In genomic region chr20:57395111-57395959, GRCh38 we compare ENCODE assay signal across 8 cellular contexts. TPM values are rescaled to one million over a fixed set of nuclear protein-coding genes. Genes with fewer than 3 reads are reported as not detected.
DNase-seq lines count a peak whose midpoint lies in the region; TF ChIP-seq lines count a peak whose summit lies in the region.

No MANE protein-coding gene starts in this region.

- H3K4me2 ChIP-seq in SK-N-SH (peak overlapping the region; percentile 38; the same call in 1 of the 2 replicates), fibroblast of lung (ENCODE audit: extremely low read depth, insufficient read depth, low read length) (peak overlapping the region; percentile 64)

- H3K27ac ChIP-seq in SK-N-SH (ENCODE audit: low read depth in 2 of 2, low read length in 1 of 2) (peak overlapping the region in 1 of 2 experiments; percentile 24; a peak in 1 of 4 replicates), fibroblast of lung (ENCODE audit: insufficient read depth, low read length) (peak overlapping the region; percentile 44)

- H3F3A ChIP-seq in SK-N-SH (replicated peaks; ENCODE audit: insufficient read depth), result no peaks in the 10 kb centered on the region

- H3K36me3 ChIP-seq in SK-N-SH (replicated peaks in 1 of 2; ENCODE audit: control insufficient read depth in 1 of 2, insufficient read depth in 2 of 2, low read length in 1 of 2) (peaks cover 0 to 32% of the 10 kb centered on the region in 2 experiments), fibroblast of lung (ENCODE audit: control insufficient read depth, insufficient read depth, low read length) (peaks cover 7% of the 10 kb centered on the region)

- H4K20me1 ChIP-seq in SK-N-SH (ENCODE audit: insufficient read depth) (no peaks in the 10 kb centered on the region), fibroblast of lung (ENCODE audit: control insufficient read depth, extremely low read depth, insufficient read depth, low read length) (no peaks in the 10 kb centered on the region)

- H3K4me3 Mint-ChIP-seq in nephron, result peak overlapping the region; percentile 56 to 93 (median 68)

- no peak for TF ChIP-seq RAD21 in SK-N-SH (IDR thresholded peaks at IDR 0.05; ENCODE audit: low read length)

- H3K27me3 ChIP-seq in SK-N-SH (ENCODE audit: insufficient read depth) (no peaks in the 10 kb centered on the region), fibroblast of lung (ENCODE audit: control insufficient read depth, insufficient read depth, low read length) (no peaks in the 10 kb centered on the region)

- H3K9me2 ChIP-seq in SK-N-SH, result no peaks in the 10 kb centered on the region

- TF ChIP-seq EP300 in SK-N-SH (IDR thresholded peaks at IDR 0.05; ENCODE audit: borderline replicate concordance in 1 of 2, low read depth in 1 of 2, low read length in 1 of 2), result no peak

- H3K4me1 ChIP-seq in SK-N-SH (ENCODE audit: control insufficient read depth in 1 of 2, insufficient read depth in 2 of 2, low read depth in 1 of 2, low read length in 1 of 2) (peaks cover 0 to 35% of the 10 kb centered on the region in 2 experiments; a peak in 1 of 4 replicates), fibroblast of lung (ENCODE audit: control insufficient read depth, extremely low read depth, insufficient read depth, low read length) (peaks cover 3% of the 10 kb centered on the region)

- H3K27me3 Mint-ChIP-seq in nephron (ENCODE audit: low read depth), result peaks cover 9% of the 10 kb centered on the region

- DNase-seq in Ammon's horn (ENCODE audit: low spot score), result peak; percentile 97
- no peak for DNase-seq in SK-N-SH
- peak; percentile 50 to 88 for DNase-seq in fibroblast of lung (ENCODE audit: low read depth in 2 of 2)
- DNase-seq in stimulated activated CD4-positive, alpha-beta T cell treated with anti-CD3 and anti-CD28 coated beads, Interleukin-4, amount 100 ng/mL, for 4 hours, result no peak
- no peak for DNase-seq in NCI-H510A treated with DMSO at 0.1 percent for 48 hours (lab: John Stamatoyannopoulos, UW)
- no peak for DNase-seq in stimulated activated CD4-positive, alpha-beta T cell treated with anti-CD3 and anti-CD28 coated beads, Interleukin-4, amount 100 ng/mL, for 24 hours
- DNase-seq in NOMO-1 treated with dmso at 0.1 percent for 144 hours (lab: John Stamatoyannopoulos, UW; ENCODE audit: unreplicated experiment), result no peak

- POLR2A ChIA-PET in SK-N-SH (lab: Yijun Ruan, JAX), result interaction anchor here (0.7 kb wide), 1 partner anchor 17 kb away, joined by 4 read pairs; no protein-coding TSS in a partner anchor

- peaks cover 35% of the 10 kb centered on the region for H3K36me3 Mint-ChIP-seq in nephron (ENCODE audit: low read depth)

- H2AFZ ChIP-seq in SK-N-SH (ENCODE audit: low read depth), result no peak overlapping the region
- H2AFZ ChIP-seq in fibroblast of lung (ENCODE audit: low read length), result no peak overlapping the region

- H3K9me3 ChIP-seq in SK-N-SH, result no peaks in the 10 kb centered on the region
- H3K9me3 ChIP-seq in fibroblast of lung (ENCODE audit: control insufficient read depth, insufficient read depth, low read depth, low read length), result no peaks in the 10 kb centered on the region

- H3K9ac ChIP-seq in SK-N-SH (no peak overlapping the region), fibroblast of lung (ENCODE audit: insufficient read depth, low read length) (peak overlapping the region; percentile 23)

- peaks cover 66% of the 10 kb centered on the region for H3K4me1 Mint-ChIP-seq in nephron

- H3K79me2 ChIP-seq in SK-N-SH (ENCODE audit: insufficient read depth) (peaks cover 14% of the 10 kb centered on the region), fibroblast of lung (ENCODE audit: control insufficient read depth, insufficient read depth, low read length) (no peaks in the 10 kb centered on the region)

- peak overlapping the region; percentile 72 to 91 (median 82) for H3K27ac Mint-ChIP-seq in nephron

- H3K4me3 ChIP-seq in SK-N-SH (ENCODE audit: low read depth in 2 of 2, low read length in 1 of 2) (no peak overlapping the region), fibroblast of lung (replicated peaks in 1 of 4; ENCODE audit: control extremely low read depth in 1 of 4, insufficient read depth in 1 of 4, low read depth in 3 of 4, low read length in 4 of 4) (peak overlapping the region in 1 of 4 experiments; percentile 10)

- CTCF ChIA-PET in SK-N-SH (lab: Yijun Ruan, JAX), result interaction anchor here (1.5 to 2.6 kb wide), 2 partner anchors 15 to 101 kb away, joined by 5 to 7 read pairs; no protein-coding TSS in a partner anchor

- WGBS in SK-N-SH (ENCODE audit: low lambda C conversion rate), result 91% methylated on average over 12 of the region's 31 CpGs

- H3K9me3 Mint-ChIP-seq in nephron, result no peaks in the 10 kb centered on the region

- TF ChIP-seq CTCF in SK-N-SH (IDR thresholded peaks at IDR 0.05) (no peak), fibroblast of lung (conservative IDR thresholded peaks at IDR 0.05 in 1 of 2, IDR thresholded peaks at IDR 0.05 in 1 of 2; ENCODE audit: low read depth in 1 of 2, low read length in 2 of 2) (no peak), nephron (IDR thresholded peaks at IDR 0.05; ENCODE audit: unreplicated experiment in 3 of 3) (no peak)

TF ChIP-seq in SK-N-SH, 30 proteins besides CTCF, POLR2A, EP300 and RAD21:
- TF ChIP-seq TAF1 (IDR thresholded peaks at IDR 0.05; ENCODE audit: borderline replicate concordance, low read depth, low read length), result no peak
- TF ChIP-seq JUND (IDR thresholded peaks at IDR 0.05), result no peak
- TF ChIP-seq, protein P1, sequence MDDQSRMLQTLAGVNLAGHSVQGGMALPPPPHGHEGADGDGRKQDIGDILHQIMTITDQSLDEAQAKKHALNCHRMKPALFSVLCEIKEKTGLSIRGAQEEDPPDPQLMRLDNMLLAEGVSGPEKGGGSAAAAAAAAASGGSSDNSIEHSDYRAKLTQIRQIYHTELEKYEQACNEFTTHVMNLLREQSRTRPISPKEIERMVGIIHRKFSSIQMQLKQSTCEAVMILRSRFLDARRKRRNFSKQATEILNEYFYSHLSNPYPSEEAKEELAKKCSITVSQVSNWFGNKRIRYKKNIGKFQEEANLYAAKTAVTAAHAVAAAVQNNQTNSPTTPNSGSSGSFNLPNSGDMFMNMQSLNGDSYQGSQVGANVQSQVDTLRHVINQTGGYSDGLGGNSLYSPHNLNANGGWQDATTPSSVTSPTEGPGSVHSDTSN (IDR thresholded peaks at IDR 0.05), result no peak
- TF ChIP-seq RFX5 (IDR thresholded peaks at IDR 0.05; ENCODE audit: low read length), result no peak
- no peak for TF ChIP-seq GABPA (IDR thresholded peaks at IDR 0.05; ENCODE audit: low read depth)
- no peak for TF ChIP-seq FOXM1 (IDR thresholded peaks at IDR 0.05; ENCODE audit: low read depth)
- no peak for TF ChIP-seq SMC3 (IDR thresholded peaks at IDR 0.05; ENCODE audit: low read depth, low read length)

RNA-seq across cellular contexts. Expression of gene RBM38, which starts 4.1 kb away (rescaled TPM):
- polyA plus RNA-seq in SK-N-SH (2012; rRNA removed) (8.8 and 11.5 TPM in 2 replicates), fibroblast of lung (3.9 and 7.3 TPM in 2 replicates)
- polyA plus RNA-seq in SK-N-SH (2012; cell fraction: cytosol; rRNA removed), result 6.7 and 10.6 TPM in 2 replicates
- polyA plus RNA-seq in SK-N-SH (2012; cell fraction: nucleus; rRNA removed), result 8.7 and 11.0 TPM in 2 replicates
- total RNA-seq in fibroblast of lung, result 7.9 and 8.5 TPM in 2 replicates
- 4.6 and 9.9 TPM in 2 replicates for polyA plus RNA-seq in fibroblast of lung (2012)
- polyA minus RNA-seq in fibroblast of lung (ENCODE audit: low replicate concordance), result 2.8 and 4.0 TPM in 2 replicates

RNA-seq across cellular contexts. Expression of gene RAE1, which starts 44.3 kb away (rescaled TPM):
- polyA plus RNA-seq in SK-N-SH (2012; rRNA removed) (57.5 and 82.4 TPM in 2 replicates), fibroblast of lung (39.4 and 52.8 TPM in 2 replicates)
- 69.1 and 85.4 TPM in 2 replicates for polyA plus RNA-seq in SK-N-SH (2012; cell fraction: cytosol; rRNA removed)
- 94.1 and 101 TPM in 2 replicates for polyA plus RNA-seq in SK-N-SH (2012; cell fraction: nucleus; rRNA removed)
- total RNA-seq in fibroblast of lung, result 22.9 and 27.2 TPM in 2 replicates
- polyA plus RNA-seq in fibroblast of lung (2012), result 21.4 and 36.3 TPM in 2 replicates
- 16.6 and 44.8 TPM in 2 replicates for polyA minus RNA-seq in fibroblast of lung (ENCODE audit: low replicate concordance)

Comparison
In these comparisons a context has a peak if more than half of its experiments do, and no peak if none do; other contexts are left out.
1. DNase-seq: peak in Ammon's horn (single experiment) and fibroblast of lung (2 of 2); none in SK-N-SH (single experiment), stimulated activated CD4-positive, alpha-beta T cell treated with anti-CD3 and anti-CD28 coated beads, Interleukin-4, amount 100 ng/mL, for 4 hours (0 of 2), NCI-H510A treated with DMSO at 0.1 percent for 48 hours (single experiment), stimulated activated CD4-positive, alpha-beta T cell treated with anti-CD3 and anti-CD28 coated beads, Interleukin-4, amount 100 ng/mL, for 24 hours (single experiment) and NOMO-1 treated with dmso at 0.1 percent for 144 hours (single experiment).